ENCODE assay signal across 11 cellular contexts in genomic region chr11:31943056-31943780, GRCh38.
DNase-seq lines count a peak whose midpoint lies in the region; ATAC-seq, FAIRE-seq and TF ChIP-seq lines count a peak whose summit lies in the region.
"Had no signal": no experiment of that assay in that cellular context is flagged by ENCODE, and none has a peak within 500 bp of the region (broad histone marks: within the 10 kb centered on the region; RNA-seq: fewer than 3 reads in every experiment).

No MANE protein-coding gene starts in this region.

- TF ChIP-seq CTCF in GM12864 (IDR thresholded peaks at IDR 0.05; ENCODE audit: low read depth, low read length, missing control alignments) (peak; percentile 10), colonic mucosa (IDR thresholded peaks at IDR 0.05) (no peak)

- intact Hi-C loops in colonic mucosa (cut with DNase I): no loop called here

- H3K36me3 ChIP-seq in colonic mucosa: no peaks in the 10 kb centered on the region
- H3K36me3 ChIP-seq: lower lobe of right lung had no signal

- FAIRE-seq in HTR-8/SVneo (lab: Jason Lieb, UNC): no peak
- FAIRE-seq: H54 had no signal

- DNase-seq in GM12864 (ENCODE audit: low read depth) (peak; percentile 29), GM19240 (ENCODE audit: insufficient read length, low spot score) (no peak), HTR-8/SVneo (ENCODE audit: insufficient read length, low spot score) (no peak), colonic mucosa (no peak), NCI-H1436 treated with DMSO at 0.1 percent for 48 hours (lab: John Stamatoyannopoulos, UW) (no peak)
- DNase-seq: C1 segment of cervical spinal cord, lower lobe of right lung had no signal

- H3K9ac ChIP-seq in colonic mucosa (ENCODE audit: low read depth in 2 of 2, low read length in 2 of 2): no peak overlapping the region

- no peak overlapping the region for H3K4me3 ChIP-seq in GM12864 (ENCODE audit: low read depth, low read length)
- no peak overlapping the region for H3K4me3 ChIP-seq in colonic mucosa
- H3K4me3 ChIP-seq: lower lobe of right lung had no signal

- H3K27ac ChIP-seq in colonic mucosa: no peak overlapping the region
- H3K27ac ChIP-seq: lower lobe of right lung had no signal

- peak; percentile 82 for ATAC-seq in GM19324 (IDR thresholded peaks at IDR 0.05; ENCODE audit: low FRiP score, unreplicated experiment)
- ATAC-seq in HG02763 (IDR thresholded peaks at IDR 0.05; ENCODE audit: unreplicated experiment): peak; percentile 92
- ATAC-seq in HG03575 (IDR thresholded peaks at IDR 0.05; ENCODE audit: extremely low read depth, insufficient number of reproducible peaks, low FRiP score, unreplicated experiment): peak; percentile 93
- ATAC-seq: lower lobe of right lung had no signal

- H3K4me1 ChIP-seq in colonic mucosa: no peaks in the 10 kb centered on the region
- H3K4me1 ChIP-seq: lower lobe of right lung had no signal

- H3K27me3 ChIP-seq in colonic mucosa: no peaks in the 10 kb centered on the region

- no peaks in the 10 kb centered on the region for H3K9me3 ChIP-seq in colonic mucosa
- H3K9me3 ChIP-seq: lower lobe of right lung had no signal
